In the genomic region with DNA sequence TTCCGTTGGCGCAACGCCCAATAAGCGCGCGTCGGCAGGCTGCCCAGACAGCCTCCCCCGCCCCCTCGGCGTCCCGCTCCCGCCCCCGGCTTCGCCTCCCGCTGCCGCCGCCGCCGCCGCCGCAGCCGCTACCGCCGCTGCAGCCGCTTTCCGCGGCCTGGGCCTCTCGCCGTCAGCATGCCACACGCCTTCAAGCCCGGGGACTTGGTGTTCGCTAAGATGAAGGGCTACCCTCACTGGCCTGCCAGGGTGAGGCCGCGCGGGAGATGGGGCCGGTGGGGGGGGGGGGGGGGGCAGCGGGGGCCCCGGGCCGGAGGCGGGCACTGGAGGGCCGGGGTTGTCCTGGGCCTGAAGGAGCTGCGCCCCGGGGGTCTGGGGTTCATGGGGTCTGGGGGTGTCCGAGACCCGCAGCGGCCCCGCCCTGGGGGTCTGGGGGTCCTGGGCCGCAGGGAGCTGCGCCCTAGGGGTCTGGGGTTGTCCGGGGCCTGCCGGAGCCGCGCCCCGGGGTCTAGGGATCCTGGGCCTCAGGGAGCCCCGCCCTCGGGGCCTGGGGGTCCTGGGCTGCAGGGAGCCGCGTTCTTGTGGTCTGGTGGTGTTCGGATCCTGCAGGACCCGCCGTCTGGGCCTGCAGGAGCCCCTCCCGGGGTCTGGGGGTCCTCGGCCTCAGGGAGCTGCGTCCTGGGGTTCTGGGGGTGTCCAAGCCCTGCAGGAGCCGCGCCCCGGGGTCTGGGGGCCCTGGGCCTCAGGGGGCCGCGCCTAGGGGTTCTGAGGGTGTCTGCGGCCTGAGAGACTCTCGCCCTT, we compare ENCODE assay signal across 8 cellular contexts.
DNase-seq lines count a peak whose midpoint lies in the region; TF ChIP-seq lines count a peak whose summit lies in the region.

A gene (plus strand): TSS at position 124 of the 801 bp plus-strand sequence. CDS start 54 bp downstream, at position 178.

- H2AFZ ChIP-seq in SU-DHL-6 (ENCODE audit: low read depth, low read length, severe bottlenecking) = peak within 1 kb of the TSS; percentile 62

- no peaks in the 10 kb centered on the region for H3K27me3 ChIP-seq in SU-DHL-6 (ENCODE audit: low read length)

- peaks cover 20% of the 10 kb centered on the region for H3K4me1 Mint-ChIP-seq in activated naive CD4-positive, alpha-beta T cell treated with anti-CD3 and anti-CD28 coated beads, Interleukin-2, amount 10 ng/mL, durations not matched to agents 7 days and 5 days
- peaks cover 8% of the 10 kb centered on the region for H3K4me1 Mint-ChIP-seq in nephron

- no peaks in the 10 kb centered on the region for H3K36me3 ChIP-seq in SU-DHL-6 (ENCODE audit: low read length)

- H3F3A ChIP-seq in SU-DHL-6 (ENCODE audit: insufficient read depth) = no peaks in the 10 kb centered on the region

- TF ChIP-seq CTCF in SU-DHL-6 (IDR thresholded peaks at IDR 0.05; ENCODE audit: insufficient read depth, low read length, poor library complexity, severe bottlenecking) (no peak), nephron (IDR thresholded peaks at IDR 0.05; ENCODE audit: unreplicated experiment in 3 of 3) (no peak)

- H3K36me3 Mint-ChIP-seq in activated naive CD4-positive, alpha-beta T cell treated with anti-CD3 and anti-CD28 coated beads, Interleukin-2, amount 10 ng/mL, durations not matched to agents 7 days and 5 days = peaks cover 4% of the 10 kb centered on the region
- peaks cover 11% of the 10 kb centered on the region for H3K36me3 Mint-ChIP-seq in nephron (ENCODE audit: low read depth)

- H3K4me3 ChIP-seq in SU-DHL-6 (ENCODE audit: insufficient read depth, low read length, poor library complexity, severe bottlenecking) = peak within 1 kb of the TSS; percentile 99

- H4K20me1 ChIP-seq in SU-DHL-6 (ENCODE audit: low read depth, low read length) = no peaks in the 10 kb centered on the region

- H3K27ac ChIP-seq in SU-DHL-6 (ENCODE audit: low read depth, low read length) = peak within 1 kb of the TSS; percentile 74
- peak within 1 kb of the TSS; percentile 89 for H3K27ac ChIP-seq in epithelial cell of prostate

- no peaks in the 10 kb centered on the region for H3K27me3 Mint-ChIP-seq in activated naive CD4-positive, alpha-beta T cell treated with anti-CD3 and anti-CD28 coated beads, Interleukin-2, amount 10 ng/mL, durations not matched to agents 7 days and 5 days
- no peaks in the 10 kb centered on the region for H3K27me3 Mint-ChIP-seq in nephron (ENCODE audit: low read depth)

- H3K9me3 ChIP-seq in SU-DHL-6 (ENCODE audit: insufficient read depth, low read length) = no peaks in the 10 kb centered on the region

- peak within 1 kb of the TSS; percentile 74 for H3K4me3 Mint-ChIP-seq in activated naive CD4-positive, alpha-beta T cell treated with anti-CD3 and anti-CD28 coated beads, Interleukin-2, amount 10 ng/mL, durations not matched to agents 7 days and 5 days
- H3K4me3 Mint-ChIP-seq in nephron = peak within 1 kb of the TSS; percentile 88 to 90 (median 90)

- H3K79me2 ChIP-seq in SU-DHL-6 (ENCODE audit: insufficient read depth, low read length) = peaks cover 23% of the 10 kb centered on the region

- peak; percentile 27 for DNase-seq in activated naive CD4-positive, alpha-beta T cell treated with anti-CD3 and anti-CD28 coated beads, Interleukin-2, amount 10 ng/mL, durations not matched to agents 7 days and 5 days
- no peak for DNase-seq in activated naive CD4-positive, alpha-beta T cell treated with Interleukin-2 at 50 U/mL for 16 hours
- DNase-seq in epithelial cell of prostate (ENCODE audit: low read depth, low spot score) (no peak), foreskin melanocyte (no peak), UCSD-AML1 (lab: John Stamatoyannopoulos, UW; ENCODE audit: unreplicated experiment) (no peak)
- no peak for DNase-seq in central memory CD4-positive, alpha-beta T cell

- H3K9ac ChIP-seq in SU-DHL-6 (ENCODE audit: low read length) = peak within 1 kb of the TSS; percentile 95

- CTCF ChIA-PET in activated naive CD4-positive, alpha-beta T cell treated with anti-CD3 and anti-CD28 coated beads, Interleukin-2, amount 10 ng/mL, durations not matched to agents 7 days and 5 days (lab: Charles Lee) = interaction anchor here (1.0 to 1.9 kb wide), 3 partner anchors 71 to 485 kb away, joined by 3 to 11 read pairs (median 3); a partner anchor contains a TSS

- peak within 1 kb of the TSS; percentile 37 for H3K27ac Mint-ChIP-seq in activated naive CD4-positive, alpha-beta T cell treated with anti-CD3 and anti-CD28 coated beads, Interleukin-2, amount 10 ng/mL, durations not matched to agents 7 days and 5 days
- H3K27ac Mint-ChIP-seq in nephron = peak within 1 kb of the TSS; percentile 22 to 51 (median 22)

- no peaks in the 10 kb centered on the region for H3K9me3 Mint-ChIP-seq in activated naive CD4-positive, alpha-beta T cell treated with anti-CD3 and anti-CD28 coated beads, Interleukin-2, amount 10 ng/mL, durations not matched to agents 7 days and 5 days
- no peaks in the 10 kb centered on the region for H3K9me3 Mint-ChIP-seq in nephron

- H3K9me2 ChIP-seq in SU-DHL-6 (replicated peaks; ENCODE audit: insufficient read depth, low read length) = no peaks in the 10 kb centered on the region

- peak within 1 kb of the TSS; percentile 89 for H3K4me2 ChIP-seq in SU-DHL-6 (ENCODE audit: low read depth, low read length, poor library complexity, severe bottlenecking)
